In genomic region chr5:66840527-66841013, GRCh38 we compare ENCODE assay signal across 8 cellular contexts.
DNase-seq lines count a peak whose midpoint lies in the region; ATAC-seq, FAIRE-seq and TF ChIP-seq lines count a peak whose summit lies in the region.

No MANE protein-coding gene starts in this region.

- intact Hi-C loops in PC-3 (cut with micrococcal nuclease) = no loop called here
- intact Hi-C loops in uterus (cut with DNase I; ENCODE audit: low total_unique reads) = no loop called here

- TF ChIP-seq CTCF in PC-3 (conservative IDR thresholded peaks at IDR 0.05; ENCODE audit: low read depth, low read length) (no peak), uterus (IDR thresholded peaks at IDR 0.05) (no peak)

- H3K9me3 Mint-ChIP-seq in activated CD4-positive, alpha-beta T cell treated with anti-CD3 and anti-CD28 coated beads, Interleukin-2, amount 10 ng/mL, durations not matched to agents 7 days and 5 days = peaks cover 4% of the 10 kb centered on the region

- no peak overlapping the region for H3K4me2 ChIP-seq in PC-3 (ENCODE audit: low read length)

- H3K36me3 Mint-ChIP-seq in activated CD4-positive, alpha-beta T cell treated with anti-CD3 and anti-CD28 coated beads, Interleukin-2, amount 10 ng/mL, durations not matched to agents 7 days and 5 days (ENCODE audit: low read depth) = peaks cover 10% of the 10 kb centered on the region

- no peaks in the 10 kb centered on the region for H3K9me3 ChIP-seq in PC-3 (ENCODE audit: low read length)
- H3K9me3 ChIP-seq in uterus = no peaks in the 10 kb centered on the region

- H3K36me3 ChIP-seq in PC-3 (ENCODE audit: low read depth, low read length) (no peaks in the 10 kb centered on the region), uterus (no peaks in the 10 kb centered on the region)

- no peaks in the 10 kb centered on the region for H3K79me2 ChIP-seq in PC-3 (ENCODE audit: low read length)

- no peaks in the 10 kb centered on the region for H4K20me1 ChIP-seq in PC-3 (ENCODE audit: low read length)

- TF ChIP-seq POLR2A in uterus (IDR thresholded peaks at IDR 0.05) = no peak

- CTCF ChIA-PET in activated CD4-positive, alpha-beta T cell treated with anti-CD3 and anti-CD28 coated beads, Interleukin-2, amount 10 ng/mL, durations not matched to agents 7 days and 5 days (lab: Charles Lee) = interaction anchor here (0.9 to 3.7 kb wide), 6 partner anchors 9 to 373 kb away, joined by 3 to 31 read pairs (median 4); no protein-coding TSS in a partner anchor
- CTCF ChIA-PET in PC-3 (lab: Charles Lee) = no interaction called here

- DNase-seq in activated CD4-positive, alpha-beta T cell treated with anti-CD3 and anti-CD28 coated beads, Interleukin-2, amount 10 ng/mL, durations not matched to agents 7 days and 5 days = peak; percentile 45
- DNase-seq in activated CD4-positive, alpha-beta T cell treated with anti-CD3 and anti-CD28 coated beads for 4 hours = no peak
- DNase-seq in PC-3 = peak; percentile 1
- DNase-seq in skeletal muscle cell (ENCODE audit: low read depth) = peak; percentile 8
- DNase-seq in RCC 7860 (ENCODE audit: low spot score) = no peak
- DNase-seq in uterus = no peak
- no peak for DNase-seq in mucosa of gallbladder (ENCODE audit: low spot score)

- no TSS peak for BruUV-seq in PC-3 (replicated peaks; lab: Mats Ljungman, UMichigan)

- H3K4me3 ChIP-seq in PC-3 (ENCODE audit: low read length) (no peak overlapping the region), skeletal muscle cell (ENCODE audit: low read depth, low read length) (no peak overlapping the region), uterus (no peak overlapping the region)

- H3F3A ChIP-seq in PC-3 (ENCODE audit: low read length, unreplicated experiment) = no peaks in the 10 kb centered on the region

- H3K27ac Mint-ChIP-seq in activated CD4-positive, alpha-beta T cell treated with anti-CD3 and anti-CD28 coated beads, Interleukin-2, amount 10 ng/mL, durations not matched to agents 7 days and 5 days = peak overlapping the region; percentile 31

- FAIRE-seq in RCC 7860 (lab: Jason Lieb, UNC) = no peak

- H3K4me3 Mint-ChIP-seq in activated CD4-positive, alpha-beta T cell treated with anti-CD3 and anti-CD28 coated beads, Interleukin-2, amount 10 ng/mL, durations not matched to agents 7 days and 5 days = no peak overlapping the region

- POLR2A ChIA-PET in activated CD4-positive, alpha-beta T cell treated with anti-CD3 and anti-CD28 coated beads, Interleukin-2, amount 10 ng/mL, durations not matched to agents 7 days and 5 days (lab: Charles Lee) = interaction anchor here (0.5 to 1.4 kb wide), 4 partner anchors 10 to 18 kb away, joined by 3 to 9 read pairs (median 6); no protein-coding TSS in a partner anchor
- POLR2A ChIA-PET in PC-3 (lab: Charles Lee; ENCODE audit: unreplicated experiment) = no interaction called here

- H3K27me3 Mint-ChIP-seq in activated CD4-positive, alpha-beta T cell treated with anti-CD3 and anti-CD28 coated beads, Interleukin-2, amount 10 ng/mL, durations not matched to agents 7 days and 5 days = no peaks in the 10 kb centered on the region

- H3K9me2 ChIP-seq in PC-3 (replicated peaks; ENCODE audit: low read length) = no peaks in the 10 kb centered on the region

- ATAC-seq in HG02884 (IDR thresholded peaks at IDR 0.05; ENCODE audit: unreplicated experiment) (peak; percentile 100), PC-3 (no peak)

- H3K27me3 ChIP-seq in PC-3 (ENCODE audit: low read length) = no peaks in the 10 kb centered on the region
- no peaks in the 10 kb centered on the region for H3K27me3 ChIP-seq in uterus

- H3K9ac ChIP-seq in PC-3 (ENCODE audit: low read length) = no peak overlapping the region

- no peak overlapping the region for H2AFZ ChIP-seq in PC-3 (ENCODE audit: low read length)

- no peaks in the 10 kb centered on the region for H3K4me1 ChIP-seq in PC-3 (ENCODE audit: insufficient read depth, low read length)
- no peaks in the 10 kb centered on the region for H3K4me1 ChIP-seq in uterus

- H3K27ac ChIP-seq in PC-3 (ENCODE audit: low read length) (no peak overlapping the region), uterus (no peak overlapping the region)

- peaks cover 57% of the 10 kb centered on the region for H3K4me1 Mint-ChIP-seq in activated CD4-positive, alpha-beta T cell treated with anti-CD3 and anti-CD28 coated beads, Interleukin-2, amount 10 ng/mL, durations not matched to agents 7 days and 5 days

Comparison
In these comparisons a context has a peak if more than half of its experiments do, and no peak if none do; other contexts are left out.
1. DNase-seq: peak in activated CD4-positive, alpha-beta T cell treated with anti-CD3 and anti-CD28 coated beads, Interleukin-2, amount 10 ng/mL, durations not matched to agents 7 days and 5 days (single experiment), PC-3 (single experiment) and skeletal muscle cell (single experiment); none in activated CD4-positive, alpha-beta T cell treated with anti-CD3 and anti-CD28 coated beads for 4 hours (0 of 2), RCC 7860 (single experiment), uterus (0 of 2) and mucosa of gallbladder (single experiment).